15 cellular contexts compared by ENCODE assay signal in genomic region chr3:2978977-2979732, GRCh38.
"Had no signal": no experiment of that assay in that cellular context is flagged by ENCODE, and none has a peak within 500 bp of the region (broad histone marks: within the 10 kb centered on the region; RNA-seq: fewer than 3 reads in every experiment).

No MANE protein-coding gene starts in this region.

- DNase-seq: activated B cell treated with CpG ODN at 0.5 μM for 24 hours; activated CD4-positive, alpha-beta T cell treated with anti-CD3 and anti-CD28 coated beads, Interleukin-2, amount 10 ng/mL, durations not matched to agents 7 days and 5 days; activated CD8-positive, alpha-beta memory T cell treated with anti-CD3 and anti-CD28 coated beads for 24 hours; activated naive CD4-positive, alpha-beta T cell treated with Interleukin-2 at 50 U/mL for 16 hours; activated naive CD8-positive, alpha-beta T cell treated with anti-CD3 and anti-CD28 coated beads, Interleukin-2, amount 50 U/mL, for 24 hours; foreskin melanocyte; heart right ventricle; immature natural killer cell; left colon; mucosa of descending colon; stimulated activated CD4-positive, alpha-beta T cell treated with anti-CD3 and anti-CD28 coated beads, Interleukin-2, amount 100 ng/mL, for 48 hours; stimulated activated naive CD8-positive, alpha-beta T cell treated with anti-CD3 and anti-CD28 coated beads, Interleukin-15, Interleukin-2, amounts not matched to agents 100 U/mL and 50 U/mL, for 24 hours; T-cell had no signal

- H3K4me3 ChIP-seq: cardiac muscle cell, heart right ventricle, mucosa of descending colon had no signal

- H3K27me3 ChIP-seq: cardiac muscle cell, heart right ventricle had no signal

- H3K27ac ChIP-seq: cardiac muscle cell, heart right ventricle had no signal

- H3K36me3 ChIP-seq: cardiac muscle cell, heart right ventricle had no signal

- ATAC-seq: activated naive CD8-positive, alpha-beta T cell treated with anti-CD3 and anti-CD28 coated beads, Interleukin-2, amount 50 U/mL, for 24 hours; heart right ventricle; left colon; mucosa of descending colon; natural killer cell treated with Interleukin-12 subunit alpha and Interleukin-12 subunit beta and Interleukin-15 and Interleukin-18, amount 100 ng/mL, for 72 hours; stimulated activated naive CD8-positive, alpha-beta T cell treated with anti-CD3 and anti-CD28 coated beads, Interleukin-15, Interleukin-2, amounts not matched to agents 100 U/mL and 50 U/mL, for 24 hours; T-cell had no signal
